11 cellular contexts compared by ENCODE assay signal in the genomic region with DNA sequence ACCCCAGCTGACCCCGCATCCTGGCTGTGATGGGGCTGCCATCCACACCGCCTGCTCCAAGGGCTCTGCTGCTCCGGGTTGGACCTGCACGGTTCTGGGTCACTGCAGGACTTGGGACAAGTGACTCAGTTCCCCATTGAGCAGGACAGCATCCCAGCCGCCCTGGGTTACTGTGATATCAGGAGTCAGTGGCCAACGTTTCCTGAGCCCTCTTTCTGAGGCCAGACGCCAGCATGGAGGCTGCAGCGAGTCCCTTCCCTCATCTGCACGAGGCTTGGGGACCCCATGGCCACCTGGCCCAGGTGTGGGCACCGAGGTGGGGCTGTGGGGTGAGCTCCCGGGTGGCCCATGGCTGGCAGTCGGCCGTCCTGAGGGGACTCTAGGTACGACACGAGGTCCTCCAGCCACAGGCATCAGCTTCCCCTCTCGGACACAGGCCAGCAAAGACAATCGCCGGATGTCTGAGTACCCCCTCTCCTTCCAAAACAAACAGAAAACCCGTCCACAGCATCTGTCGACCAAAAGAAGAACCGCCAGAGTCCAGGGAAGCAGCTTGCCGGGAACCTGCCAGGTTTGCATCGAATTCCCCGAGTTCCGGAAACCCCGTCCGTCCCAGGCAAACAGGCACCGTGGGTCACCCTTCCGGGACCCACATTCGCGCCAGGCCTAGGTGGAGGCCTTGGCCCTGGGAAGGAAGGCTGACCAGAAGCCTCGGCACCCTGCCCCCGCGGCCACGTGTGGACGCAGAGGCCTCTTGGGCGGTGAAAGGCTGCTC.
DNase-seq lines count a peak whose midpoint lies in the region; ATAC-seq, FAIRE-seq and TF ChIP-seq lines count a peak whose summit lies in the region.
"Had no signal": no experiment of that assay in that cellular context is flagged by ENCODE, and none has a peak within 500 bp of the region (broad histone marks: within the 10 kb centered on the region; RNA-seq: fewer than 3 reads in every experiment).

No MANE protein-coding gene starts in this region.

- no peaks in the 10 kb centered on the region for H3K79me2 ChIP-seq in PC-3 (ENCODE audit: low read length)
- no peaks in the 10 kb centered on the region for H3K79me2 ChIP-seq in H1 (ENCODE audit: control insufficient read depth in 1 of 2, insufficient read depth in 2 of 2, low read length in 2 of 2)

- BruUV-seq in PC-3 (replicated peaks; lab: Mats Ljungman, UMichigan) = no TSS peak

- no peak overlapping the region for H2BK20ac ChIP-seq in H1 (ENCODE audit: low read length)

- no peak overlapping the region; the same call in 1 of the 2 replicates for H4K8ac ChIP-seq in H1 (ENCODE audit: extremely low read depth, insufficient read depth, low read length)

- H3K9me2 ChIP-seq in PC-3 (replicated peaks; ENCODE audit: low read length) = no peaks in the 10 kb centered on the region

- H2BK5ac ChIP-seq in H1 (ENCODE audit: low read depth, low read length) = no peak overlapping the region

- H3K36me3 ChIP-seq in PC-3 (ENCODE audit: low read depth, low read length) (no peaks in the 10 kb centered on the region), H1 (ENCODE audit: control insufficient read depth in 2 of 4, insufficient read depth in 4 of 4, low read length in 3 of 4) (no peaks in the 10 kb centered on the region), lower lobe of right lung (no peaks in the 10 kb centered on the region), subcutaneous abdominal adipose tissue (ENCODE audit: control insufficient read depth in 5 of 5, insufficient read depth in 5 of 5, low read length in 5 of 5) (no peaks in the 10 kb centered on the region)
- H3K36me3 ChIP-seq: brain microvascular endothelial cell, neutrophil had no signal

- H3K4me1 ChIP-seq in PC-3 (ENCODE audit: insufficient read depth, low read length) = peaks cover 11% of the 10 kb centered on the region; the same call in 1 of the 2 replicates
- H3K4me1 ChIP-seq in H1 (replicated peaks in 1 of 4; ENCODE audit: control insufficient read depth in 3 of 4, insufficient read depth in 4 of 4, low read length in 3 of 4) = no peaks in the 10 kb centered on the region
- H3K4me1 ChIP-seq in lower lobe of right lung = peaks cover 16% of the 10 kb centered on the region
- peaks cover 0 to 27% (median 19%) of the 10 kb centered on the region in 5 donors for H3K4me1 ChIP-seq in subcutaneous abdominal adipose tissue (ENCODE audit: control insufficient read depth in 5 of 5, insufficient read depth in 5 of 5, low read length in 5 of 5)

- H3K9ac ChIP-seq in PC-3 (ENCODE audit: low read length) (no peak overlapping the region), H1 (replicated peaks in 1 of 4; ENCODE audit: extremely low read depth in 1 of 4, low read depth in 3 of 4, low read length in 3 of 4) (no peak overlapping the region), subcutaneous abdominal adipose tissue (ENCODE audit: low read length in 5 of 5) (no peak overlapping the region)

- no peak for TF ChIP-seq POLR2A in H1 (IDR thresholded peaks at IDR 0.05; ENCODE audit: control extremely low read depth in 1 of 2, low read depth in 2 of 2, low read length in 2 of 2)

- TF ChIP-seq RAD21 in H1 (IDR thresholded peaks at IDR 0.05 in 1 of 2, conservative IDR thresholded peaks at IDR 0.05 in 1 of 2; ENCODE audit: low read depth in 2 of 2, low read length in 2 of 2) = no peak

- no peak overlapping the region for H3K27ac ChIP-seq in PC-3 (ENCODE audit: low read length)
- H3K27ac ChIP-seq in H1 (ENCODE audit: low read depth, low read length) = no peak overlapping the region
- H3K27ac ChIP-seq in lower lobe of right lung = peak overlapping the region; percentile 31
- peak overlapping the region; percentile 50 for H3K27ac ChIP-seq in subcutaneous abdominal adipose tissue (ENCODE audit: low read depth, low read length)
- H3K27ac ChIP-seq: brain microvascular endothelial cell, neutrophil had no signal

- no peak overlapping the region for H3K56ac ChIP-seq in H1 (replicated peaks; ENCODE audit: insufficient read length, low read depth, low read length)

- H3K4me3 ChIP-seq in PC-3 (ENCODE audit: low read length) = peak overlapping the region; percentile 46; the same call in 1 of the 2 replicates
- no peak overlapping the region for H3K4me3 ChIP-seq in H1 (ENCODE audit: extremely low read depth in 1 of 4, insufficient read depth in 2 of 4, low read depth in 3 of 4, low read length in 4 of 4)
- H3K4me3 ChIP-seq in lower lobe of right lung = peak overlapping the region; percentile 49
- H3K4me3 ChIP-seq in subcutaneous abdominal adipose tissue (ENCODE audit: low read depth in 1 of 5, low read length in 5 of 5) = peak overlapping the region in 4 of 5 donors; percentile 28 to 63 (median 56)

- H3K79me1 ChIP-seq in H1 (ENCODE audit: low read depth, low read length) = no peaks in the 10 kb centered on the region

- peak; percentile 6; the same call in 1 of the 2 replicates for ATAC-seq in PC-3
- ATAC-seq in lower lobe of right lung = peak; percentile 55 to 68
- ATAC-seq in HG03196 (IDR thresholded peaks at IDR 0.05; ENCODE audit: unreplicated experiment) = no peak
- ATAC-seq in HG02870 (IDR thresholded peaks at IDR 0.05; ENCODE audit: unreplicated experiment) = no peak

- H3F3A ChIP-seq in PC-3 (ENCODE audit: low read length, unreplicated experiment) = no peaks in the 10 kb centered on the region

- no peak overlapping the region for H3K18ac ChIP-seq in H1 (ENCODE audit: extremely low read depth, low read length)

- H2AK5ac ChIP-seq in H1 (ENCODE audit: low read depth, low read length) = no peak overlapping the region

- FAIRE-seq in H1 (lab: Jason Lieb, UNC) (no peak), frontal cortex (lab: Jason Lieb, UNC) (no peak)

- no peak overlapping the region for H3K14ac ChIP-seq in H1 (ENCODE audit: insufficient read length)

- H2BK12ac ChIP-seq in H1 (ENCODE audit: low read depth, low read length) = 0 out of 2 replicates have a peak overlapping the region, but pooled peaks have one; percentile 27

- no peak overlapping the region for H3K4ac ChIP-seq in H1 (replicated peaks; ENCODE audit: insufficient read length, low read depth, low read length)

- intact Hi-C loops in PC-3 (cut with micrococcal nuclease) (no loop called here), lower lobe of right lung (cut with DNase I) (no loop called here)

- no peaks in the 10 kb centered on the region for H3K23me2 ChIP-seq in H1 (ENCODE audit: low read depth, low read length)

- DNase-seq in PC-3 = no peak
- no peak for DNase-seq in H1 (ENCODE audit: low read depth in 1 of 2, low spot score in 2 of 2)
- no peak for DNase-seq in lower lobe of right lung
- no peak for DNase-seq in frontal cortex (ENCODE audit: low spot score in 2 of 2)
- DNase-seq: NCI-H1105 treated with DMSO at 0.1 percent for 48 hours, NCI-H526 treated with DMSO at 0.1 percent for 48 hours had no signal

- H3K9me3 ChIP-seq in PC-3 (ENCODE audit: low read length) (no peaks in the 10 kb centered on the region), H1 (ENCODE audit: insufficient read depth in 2 of 2, low read depth in 1 of 2, low read length in 1 of 2) (no peaks in the 10 kb centered on the region), lower lobe of right lung (no peaks in the 10 kb centered on the region), subcutaneous abdominal adipose tissue (ENCODE audit: control insufficient read depth in 5 of 5, low read length in 5 of 5) (no peaks in the 10 kb centered on the region)
- H3K9me3 ChIP-seq: neutrophil had no signal

- H2BK15ac ChIP-seq in H1 (ENCODE audit: low read length) = no peak overlapping the region

- no peak overlapping the region for H3K23ac ChIP-seq in H1 (ENCODE audit: insufficient read length)

- H3K27me3 ChIP-seq in PC-3 (ENCODE audit: low read length) (no peaks in the 10 kb centered on the region), H1 (replicated peaks in 1 of 4; ENCODE audit: control insufficient read depth in 3 of 4, extremely low read depth in 1 of 4, insufficient read depth in 3 of 4, low read length in 3 of 4) (peaks cover 0 to 3% (median 2%) of the 10 kb centered on the region in 4 experiments; a peak in 2 of 7 replicates), lower lobe of right lung (ENCODE audit: low read depth) (peaks cover 15% of the 10 kb centered on the region), subcutaneous abdominal adipose tissue (ENCODE audit: control insufficient read depth in 5 of 5, insufficient read depth in 4 of 5, low read length in 5 of 5) (peaks cover 0 to 18% (median 11%) of the 10 kb centered on the region in 5 donors)
- H3K27me3 ChIP-seq: brain microvascular endothelial cell had no signal

- H3K4me2 ChIP-seq in PC-3 (ENCODE audit: low read length) = peak overlapping the region; percentile 77
- H3K4me2 ChIP-seq in H1 (ENCODE audit: insufficient read depth in 1 of 2, low read depth in 2 of 2, low read length in 2 of 2) = no peak overlapping the region

- H2AFZ ChIP-seq in PC-3 (ENCODE audit: low read length) (peak overlapping the region; percentile 50; the same call in 1 of the 2 replicates), H1 (ENCODE audit: low read length) (no peak overlapping the region)

- TF ChIP-seq EP300 in H1 (IDR thresholded peaks at IDR 0.05; ENCODE audit: borderline replicate concordance in 1 of 2, low read depth in 2 of 2, low read length in 2 of 2) = no peak

- H4K91ac ChIP-seq in H1 (replicated peaks; ENCODE audit: insufficient read length, low read length) = no peak overlapping the region

- CTCF ChIA-PET in PC-3 (lab: Charles Lee) (no interaction called here), H1 (lab: Charles Lee; ENCODE audit: partially characterized antibody) (interaction anchor here (0.7 to 6.6 kb wide), 29 partner anchors 9 to 659 kb away, joined by 3 to 49 read pairs (median 4); no protein-coding TSS in a partner anchor)

- TF ChIP-seq CTCF in PC-3 (conservative IDR thresholded peaks at IDR 0.05; ENCODE audit: low read depth, low read length) = no peak
- TF ChIP-seq CTCF in H1 (IDR thresholded peaks at IDR 0.05; ENCODE audit: control extremely low read depth in 1 of 3, insufficient read depth in 1 of 3, low read depth in 1 of 3, low read length in 3 of 3) = no peak
- no peak for TF ChIP-seq CTCF in lower lobe of right lung (IDR thresholded peaks at IDR 0.05)

- POLR2A ChIA-PET in PC-3 (lab: Charles Lee; ENCODE audit: unreplicated experiment) (no interaction called here), H1 (lab: Charles Lee; ENCODE audit: partially characterized antibody) (no interaction called here)

- no peaks in the 10 kb centered on the region for H4K20me1 ChIP-seq in PC-3 (ENCODE audit: low read length)
- H4K20me1 ChIP-seq in H1 (replicated peaks in 1 of 2; ENCODE audit: control insufficient read depth in 1 of 2, insufficient read depth in 2 of 2, low read length in 2 of 2) = no peaks in the 10 kb centered on the region

- no peak overlapping the region for H4K5ac ChIP-seq in H1 (ENCODE audit: insufficient read length, low read depth, low read length)

- H2BK120ac ChIP-seq in H1 (replicated peaks; ENCODE audit: low read depth, low read length) = no peak overlapping the region

- 91% methylated on average over 26 of the region's 37 CpGs; no CpG with 5 or more reads in 1 of the 2 experiments for WGBS in H1 (ENCODE audit: extremely low coverage in 1 of 2, insufficient coverage in 1 of 2, insufficient read length in 1 of 2, insufficient replicate concordance in 2 of 2, low coverage in 1 of 2, low lambda C conversion rate in 2 of 2, missing lambda C conversion rate in 1 of 2), 2 experiments

TF ChIP-seq in H1, 55 proteins besides CTCF, POLR2A, EP300 and RAD21 (continues in another document):
- TF ChIP-seq KDM4A (IDR thresholded peaks at IDR 0.05; ENCODE audit: low read depth, low read length, severe bottlenecking) = no peak
- no peak for TF ChIP-seq EGR1 (IDR thresholded peaks at IDR 0.05; ENCODE audit: borderline replicate concordance, low read depth, low read length)

Comparison
In these comparisons a context has a peak if more than half of its experiments do, and no peak if none do; other contexts are left out.
1. ATAC-seq: peak in PC-3 (single experiment) and lower lobe of right lung (2 of 2); none in HG03196 (single experiment) and HG02870 (single experiment).
2. H3K27ac ChIP-seq: peak in lower lobe of right lung (single experiment) and subcutaneous abdominal adipose tissue (single experiment); none in PC-3 (single experiment) and H1 (single experiment).
3. H3K4me3 ChIP-seq: peak in PC-3 (single experiment), lower lobe of right lung (single experiment) and subcutaneous abdominal adipose tissue (4 of 5); none in H1 (0 of 4).